Comparison of ENCODE assay signal across 8 cellular contexts in the genomic region with DNA sequence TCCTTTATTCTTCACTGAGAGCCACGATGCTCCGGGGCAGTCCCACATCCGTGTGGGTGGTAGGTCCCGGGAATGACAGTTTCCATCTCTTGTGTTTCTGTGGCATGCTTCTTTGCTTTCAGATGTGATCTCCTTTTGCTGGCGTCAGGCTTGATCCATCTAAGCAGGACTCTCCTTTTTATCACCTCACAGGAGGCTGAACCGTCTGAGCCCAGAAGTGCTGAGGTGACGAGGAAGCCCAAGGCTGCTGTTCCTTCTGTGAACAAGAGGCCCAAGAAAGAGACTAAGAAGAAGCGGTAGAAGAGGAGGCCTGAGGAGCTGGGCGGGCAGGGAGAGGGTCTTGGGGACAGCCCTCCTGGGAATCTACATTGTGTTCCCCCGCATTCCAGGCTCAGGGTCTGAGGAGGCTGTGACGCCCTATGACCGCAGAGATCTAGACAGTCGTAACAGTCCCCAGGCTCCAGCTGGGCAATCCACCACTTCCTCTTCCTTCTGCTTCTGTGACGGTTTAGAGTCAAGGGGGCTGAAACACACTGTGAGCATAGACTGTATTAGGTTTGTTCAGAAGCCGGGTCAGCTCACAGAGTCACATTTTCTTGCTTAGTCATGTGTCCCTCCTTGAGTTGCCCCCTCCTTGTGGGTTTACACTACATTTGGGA. TPM values are rescaled to one million over a fixed set of nuclear protein-coding genes. Genes with fewer than 3 reads are reported as not detected.
DNase-seq lines count a peak whose midpoint lies in the region; ATAC-seq, FAIRE-seq and TF ChIP-seq lines count a peak whose summit lies in the region.

No MANE protein-coding gene starts in this region.

- H3K9ac ChIP-seq in K562 (ENCODE audit: insufficient read depth in 1 of 2, low read depth in 2 of 2, low read length in 2 of 2), result peak overlapping the region in 1 of 2 experiments; percentile 72; a peak in 1 of 4 replicates

- POLR2A ChIA-PET in Caco-2 (lab: Charles Lee) (no interaction called here), K562 (lab: Yijun Ruan, JAX) (no interaction called here)

- H3K36me3 ChIP-seq in Caco-2 (ENCODE audit: control insufficient read depth, insufficient read depth, low read length) (peaks cover 6% of the 10 kb centered on the region), K562 (ENCODE audit: control insufficient read depth, insufficient read depth, low read length) (peaks cover 37% of the 10 kb centered on the region), psoas muscle (ENCODE audit: insufficient read depth in 1 of 2, low read depth in 1 of 2) (peaks cover 0 to 39% of the 10 kb centered on the region in 2 donors)

- TF ChIP-seq POLR2A in K562 (conservative IDR thresholded peaks at IDR 0.05), result no peak

- no peaks in the 10 kb centered on the region for H3K9me3 Mint-ChIP-seq in Caco-2 (ENCODE audit: unreplicated experiment)

- intact Hi-C loops in Caco-2 (cut with micrococcal nuclease; ENCODE audit: unreplicated experiment), result no loop called here
- intact Hi-C loops in K562 (cut with micrococcal nuclease), result no loop called here
- intact Hi-C loops in psoas muscle (cut with DNase I), result no loop called here

- no peak overlapping the region for H3K4me2 ChIP-seq in K562 (ENCODE audit: insufficient read depth, low read length)

- H3K4me3 ChIP-seq in Caco-2 (ENCODE audit: low read depth, low read length) (no peak overlapping the region), K562 (no peak overlapping the region), psoas muscle (no peak overlapping the region)

- TF ChIP-seq RAD21 in K562 (CRISPR knock-in tag; conservative IDR thresholded peaks at IDR 0.05 in 1 of 2, IDR thresholded peaks at IDR 0.05 in 1 of 2), result no peak

- no TSS peak for BruUV-seq in Caco-2 (replicated peaks; lab: Mats Ljungman, UMichigan)
- BruUV-seq in K562 (replicated peaks; lab: Mats Ljungman, UMichigan), result TSS peak; percentile 31

- peaks cover 13% of the 10 kb centered on the region for H3K4me1 Mint-ChIP-seq in Caco-2 (ENCODE audit: low read depth, unreplicated experiment)

- TF ChIP-seq CTCF in Caco-2 (IDR thresholded peaks at IDR 0.05; ENCODE audit: insufficient read depth in 1 of 2, low read depth in 1 of 2, low read length in 1 of 2, severe bottlenecking in 1 of 2, unreplicated experiment in 1 of 2), result no peak
- no peak for TF ChIP-seq CTCF in K562 (IDR thresholded peaks at IDR 0.05 in 2 of 3, conservative IDR thresholded peaks at IDR 0.05 in 1 of 3; ENCODE audit: insufficient read depth in 2 of 3, low read depth in 1 of 3, low read length in 3 of 3)
- TF ChIP-seq CTCF in psoas muscle (IDR thresholded peaks at IDR 0.05), result no peak

- peak overlapping the region; percentile 42; the same call in 2 of the 3 replicates for H3K27ac ChIP-seq in K562 (ENCODE audit: extremely low read depth, low read depth, low read length)
- peak overlapping the region; percentile 53 for H3K27ac ChIP-seq in psoas muscle

- H3K79me2 ChIP-seq in K562 (ENCODE audit: control insufficient read depth, insufficient read depth, low read length), result no peaks in the 10 kb centered on the region; the same call in 2 of the 3 replicates

- H3K9me1 ChIP-seq in K562 (ENCODE audit: control insufficient read depth, insufficient read depth, low read length), result peaks cover 3% of the 10 kb centered on the region

- DNase-seq in Caco-2 (peak in 1 of 2 experiments; percentile 34), KG1 (lab: John Stamatoyannopoulos, UW) (peak; percentile 47), K562 (ENCODE audit: extremely low read depth in 1 of 4, low spot score in 3 of 4) (peak in 1 of 4 experiments; percentile 51), psoas muscle (no peak), dermis blood vessel endothelial cell (no peak), frontal cortex (ENCODE audit: low spot score in 2 of 2) (no peak)
- no peak for DNase-seq in stimulated activated CD4-positive, alpha-beta T cell treated with anti-CD3 and anti-CD28 coated beads, Interleukin-2, amount 100 ng/mL, for 48 hours

- peak overlapping the region; percentile 2 for H3K27ac Mint-ChIP-seq in Caco-2 (ENCODE audit: unreplicated experiment)

- H3K27me3 ChIP-seq in Caco-2 (replicated peaks; ENCODE audit: control insufficient read depth, insufficient read depth, low read length) (no peaks in the 10 kb centered on the region), K562 (ENCODE audit: control insufficient read depth in 2 of 2, insufficient read depth in 2 of 2, low read length in 2 of 2) (no peaks in the 10 kb centered on the region), psoas muscle (ENCODE audit: insufficient read depth in 3 of 3, low read length in 2 of 3) (no peaks in the 10 kb centered on the region)

- peaks cover 6% of the 10 kb centered on the region for H3K36me3 Mint-ChIP-seq in Caco-2 (ENCODE audit: insufficient read depth, unreplicated experiment)

- TF ChIP-seq EP300 in K562 (IDR thresholded peaks at IDR 0.05; ENCODE audit: low read length), result no peak

- CTCF ChIA-PET in Caco-2 (lab: Charles Lee), result no interaction called here
- CTCF ChIA-PET in K562 (lab: Yijun Ruan, JAX; ENCODE audit: low intra/inter-chr PET ratio), result no interaction called here

- in situ Hi-C loops in K562 (cut with MboI), result no loop called here

- no peak overlapping the region for H2AFZ ChIP-seq in K562 (ENCODE audit: low read depth, low read length)

- peak; percentile 72 for ATAC-seq in GM21390 (IDR thresholded peaks at IDR 0.05; ENCODE audit: unreplicated experiment)
- ATAC-seq in K562, result peak; percentile 71
- ATAC-seq in psoas muscle, result peak in 1 of 4 donors; percentile 19

- H3K4me1 ChIP-seq in Caco-2, result peaks cover 7% of the 10 kb centered on the region; the same call in 1 of the 2 replicates
- H3K4me1 ChIP-seq in K562 (replicated peaks in 1 of 2; ENCODE audit: control insufficient read depth in 2 of 2, insufficient read depth in 2 of 2, low read length in 2 of 2), result peaks cover 30 to 41% of the 10 kb centered on the region in 2 experiments
- H3K4me1 ChIP-seq in psoas muscle, result peaks cover 10% of the 10 kb centered on the region

- no peaks in the 10 kb centered on the region for H3K27me3 Mint-ChIP-seq in Caco-2 (ENCODE audit: insufficient read depth, unreplicated experiment)

- H3K9me3 ChIP-seq in Caco-2 (no peaks in the 10 kb centered on the region; the same call in 1 of the 2 replicates), K562 (replicated peaks; ENCODE audit: control insufficient read depth, insufficient read depth, low read depth, low read length) (no peaks in the 10 kb centered on the region), psoas muscle (no peaks in the 10 kb centered on the region)

- FAIRE-seq in K562 (lab: Jason Lieb, UNC) (peak; percentile 52), frontal cortex (lab: Jason Lieb, UNC) (no peak)

- H4K20me1 ChIP-seq in K562 (replicated peaks; ENCODE audit: control insufficient read depth, insufficient read depth, low read length), result peaks cover 3% of the 10 kb centered on the region; the same call in 1 of the 2 replicates

- no peak overlapping the region for H3K4me3 Mint-ChIP-seq in Caco-2 (ENCODE audit: unreplicated experiment)

- 67% methylated on average over 15 of the region's 15 CpGs for WGBS in K562 (ENCODE audit: insufficient coverage, low coverage, missing lambda C conversion rate)
- WGBS in psoas muscle, 3 donors, result 82 to 88% (median 87%) methylated on average over 15 of the region's 15 CpGs

RNA-seq across cellular contexts. Expression of a gene that starts 26.8 kb away (rescaled TPM):
- 95.6 and 106 TPM in 2 replicates for total RNA-seq in Caco-2 (2022)
- 19.6 and 33.3 TPM in 2 replicates for total RNA-seq in K562 (2011; cell fraction: chromatin; rRNA removed; ENCODE audit: low replicate concordance)
- total RNA-seq in K562 (2011; cell fraction: nucleolus; rRNA removed), result 23.8 and 26.2 TPM in 2 replicates
- 29.3 and 40.0 TPM in 2 replicates for total RNA-seq in K562 (2011; cell fraction: nucleoplasm; rRNA removed)
- total RNA-seq in K562 (2014; rRNA removed), result 9.2 and 15.5 TPM in 2 replicates
- total RNA-seq in K562 (2014; rRNA removed; fragmentation: Illumina TruSeq; extraction: Trizol), result 10.4 and 12.3 TPM in 2 replicates
- total RNA-seq in K562 (2015; rRNA removed; fragmentation: Illumina TruSeq; extraction: Trizol), result 14.1 and 16.3 TPM in 2 replicates
- 15.3 and 16.7 TPM in 2 replicates for total RNA-seq in K562 (2021)
- 30.0 and 35.0 TPM in 2 replicates for polyA plus RNA-seq in K562 (2011; rRNA removed)
- 55.8 and 75.0 TPM in 2 replicates for polyA plus RNA-seq in K562 (2011; cell fraction: cytosol; rRNA removed)
- 31.7 and 40.3 TPM in 2 replicates for polyA plus RNA-seq in K562 (2011; cell fraction: nucleus; rRNA removed)
- 20.9 and 26.2 TPM in 2 replicates for polyA plus RNA-seq in K562 (2012)
- 27.9 and 31.6 TPM in 2 replicates for polyA plus RNA-seq in K562 (2014; fragmentation: Illumina TruSeq; extraction: Trizol)
- 10 to 100 TPM; 17.4 to 17.8 TPM for polyA plus RNA-seq in K562 (2014; fragmentation: Nextera tagmentation; extraction: Ambion mirVana)
- 24.8 and 25.3 TPM in 2 replicates for polyA plus RNA-seq in K562 (2014; rRNA removed)
- polyA minus RNA-seq in K562 (2011; rRNA and poly(A)+ RNA removed), result 11.3 and 13.7 TPM in 2 replicates
- polyA minus RNA-seq in K562 (2011; cell fraction: cytosol; rRNA and poly(A)+ RNA removed), result 8.8 and 12.4 TPM in 2 replicates
- polyA minus RNA-seq in K562 (2011; cell fraction: nucleus; rRNA and poly(A)+ RNA removed), result 4.8 and 6.2 TPM in 2 replicates
- total RNA-seq in psoas muscle, result 10 to 100 TPM; 10.5 to 16.3 (median 11.5) TPM
- 10 to 100 TPM; 17.1 to 40.1 (median 21.9) TPM for polyA plus RNA-seq in psoas muscle
- total RNA-seq in dermis blood vessel endothelial cell, result 7.8 and 14.4 TPM in 2 replicates
- total RNA-seq in frontal cortex, result 14.7 TPM

RNA-seq across cellular contexts. Expression of a gene that starts 29.7 kb away (rescaled TPM):
- total RNA-seq in Caco-2 (2022) (197 and 222 TPM in 2 replicates), K562 (2014; rRNA removed) (2.0 and 4.7 TPM in 2 replicates), K562 (2014; rRNA removed; fragmentation: Illumina TruSeq; extraction: Trizol) (1.4 and 1.9 TPM in 2 replicates), K562 (2015; rRNA removed; fragmentation: Illumina TruSeq; extraction: Trizol) (2.9 and 3.1 TPM in 2 replicates), K562 (2021) (7.0 and 7.7 TPM in 2 replicates), psoas muscle (1 to 10 TPM; 1.3 to 3.0 (median 1.9) TPM), dermis blood vessel endothelial cell (1.5 and 4.1 TPM in 2 replicates), frontal cortex (20.8 TPM)
- 23.1 and 61.0 TPM in 2 replicates for total RNA-seq in K562 (2011; cell fraction: chromatin; rRNA removed; ENCODE audit: low replicate concordance)
- total RNA-seq in K562 (2011; cell fraction: nucleolus; rRNA removed), result 26.7 and 29.4 TPM in 2 replicates
- total RNA-seq in K562 (2011; cell fraction: nucleoplasm; rRNA removed), result 20.5 and 28.9 TPM in 2 replicates
- polyA plus RNA-seq in K562 (2011; rRNA removed) (8.0 and 8.5 TPM in 2 replicates), K562 (2014; fragmentation: Illumina TruSeq; extraction: Trizol) (5.4 and 8.3 TPM in 2 replicates), K562 (2014; fragmentation: Nextera tagmentation; extraction: Ambion mirVana) (under 1 TPM; 0.06 to 0.14 TPM), K562 (2014; rRNA removed) (4.8 and 5.2 TPM in 2 replicates), psoas muscle (1 to 10 TPM in 1 of 3 donors, under 1 TPM in 2; 0.86 to 1.0 (median 0.97) TPM)
- 6.8 and 11.9 TPM in 2 replicates for polyA plus RNA-seq in K562 (2011; cell fraction: cytosol; rRNA removed)
- 45.7 and 78.2 TPM in 2 replicates for polyA plus RNA-seq in K562 (2011; cell fraction: nucleus; rRNA removed)
- 4.7 and 5.8 TPM in 2 replicates for polyA plus RNA-seq in K562 (2012)
- 5.2 and 16.3 TPM in 2 replicates for polyA minus RNA-seq in K562 (2011; rRNA and poly(A)+ RNA removed)
- polyA minus RNA-seq in K562 (2011; cell fraction: cytosol; rRNA and poly(A)+ RNA removed), result 4.0 and 10.0 TPM in 2 replicates
- polyA minus RNA-seq in K562 (2011; cell fraction: nucleus; rRNA and poly(A)+ RNA removed), result 12.3 and 15.8 TPM in 2 replicates

RNA-seq across cellular contexts. Expression of a gene that starts 54.6 kb away (rescaled TPM):
- total RNA-seq in Caco-2 (2022), result not detected in 2 replicates
- total RNA-seq in K562 (2011; cell fraction: chromatin; rRNA removed; ENCODE audit: low replicate concordance), result not detected in 2 replicates
- not detected in 2 replicates for total RNA-seq in K562 (2011; cell fraction: nucleolus; rRNA removed)
- total RNA-seq in K562 (2011; cell fraction: nucleoplasm; rRNA removed), result not detected in 2 replicates
- not detected in 2 replicates for total RNA-seq in K562 (2014; rRNA removed)
- total RNA-seq in K562 (2014; rRNA removed; fragmentation: Illumina TruSeq; extraction: Trizol), result not detected in 2 replicates
- not detected in 2 replicates for total RNA-seq in K562 (2015; rRNA removed; fragmentation: Illumina TruSeq; extraction: Trizol)
- total RNA-seq in K562 (2021), result not detected in 2 replicates
- polyA plus RNA-seq in K562 (2011; rRNA removed), result not detected in 2 replicates
- polyA plus RNA-seq in K562 (2011; cell fraction: cytosol; rRNA removed), result not detected in 2 replicates
- not detected in 2 replicates for polyA plus RNA-seq in K562 (2011; cell fraction: nucleus; rRNA removed)
- not detected in 2 replicates for polyA plus RNA-seq in K562 (2012)
- not detected in 2 replicates for polyA plus RNA-seq in K562 (2014; fragmentation: Illumina TruSeq; extraction: Trizol)
- polyA plus RNA-seq in K562 (2014; fragmentation: Nextera tagmentation; extraction: Ambion mirVana), result not detected
- not detected in 2 replicates for polyA plus RNA-seq in K562 (2014; rRNA removed)
- polyA minus RNA-seq in K562 (2011; rRNA and poly(A)+ RNA removed), result not detected in 2 replicates
- not detected in 2 replicates for polyA minus RNA-seq in K562 (2011; cell fraction: cytosol; rRNA and poly(A)+ RNA removed)
- polyA minus RNA-seq in K562 (2011; cell fraction: nucleus; rRNA and poly(A)+ RNA removed), result not detected in 2 replicates
- not detected for total RNA-seq in psoas muscle
- polyA plus RNA-seq in psoas muscle, result not detected
- total RNA-seq in dermis blood vessel endothelial cell, result not detected in 2 replicates
- not detected for total RNA-seq in frontal cortex
